ENCODE assay signal across 8 cellular contexts in the genomic region with DNA sequence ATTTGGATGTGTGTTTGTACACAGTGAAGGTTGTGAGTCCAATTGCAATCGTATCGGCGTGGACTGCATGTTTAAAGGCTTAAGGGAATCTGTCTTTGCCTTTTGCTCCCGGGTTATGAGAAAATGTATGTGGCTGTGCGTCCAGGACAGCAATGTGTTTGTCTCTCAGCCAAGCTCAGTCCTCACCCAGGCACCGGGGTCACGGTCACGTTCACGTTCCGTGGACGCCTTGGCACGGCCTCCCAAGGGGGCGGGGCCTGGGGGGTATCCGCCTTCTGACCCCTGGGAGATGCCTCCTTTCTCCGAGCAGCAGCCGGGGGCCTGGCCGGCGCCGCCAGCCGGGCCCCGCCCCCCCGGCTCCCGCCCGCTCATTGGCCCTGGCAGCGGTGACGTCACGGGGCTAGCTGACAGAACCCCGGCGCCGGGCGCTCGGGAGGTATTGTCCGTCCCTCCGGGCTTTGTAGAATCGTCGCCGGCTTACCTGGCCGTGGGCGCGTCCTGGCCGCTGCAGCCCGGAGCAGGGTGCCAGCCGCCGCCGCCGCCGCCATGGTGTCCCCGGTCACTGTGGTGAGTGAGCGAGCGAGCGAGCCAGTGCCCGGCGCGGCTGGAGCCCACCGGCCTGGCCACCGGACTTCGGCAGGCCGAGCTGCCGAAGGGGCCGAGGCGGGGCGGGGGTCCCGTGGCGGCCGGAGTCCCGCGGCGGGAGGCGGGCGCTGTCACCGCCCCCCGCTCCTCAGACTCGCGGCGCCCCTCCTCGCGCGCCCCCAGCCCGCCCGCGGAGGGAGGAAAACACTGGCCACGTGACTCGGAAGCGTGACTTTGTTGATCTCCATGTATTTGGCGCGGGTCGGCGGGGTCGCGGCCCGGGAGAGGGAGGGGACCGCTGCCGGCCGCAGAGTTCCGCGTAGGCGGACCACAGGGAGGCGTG. TPM values are rescaled to one million over a fixed set of nuclear protein-coding genes. Genes with fewer than 3 reads are reported as not detected.
A peak's percentile ranks its signal among the peaks of the same experiment; 100 is the strongest.
DNase-seq lines count a peak whose midpoint lies in the region; ATAC-seq and TF ChIP-seq lines count a peak whose summit lies in the region.

A gene with protein sequence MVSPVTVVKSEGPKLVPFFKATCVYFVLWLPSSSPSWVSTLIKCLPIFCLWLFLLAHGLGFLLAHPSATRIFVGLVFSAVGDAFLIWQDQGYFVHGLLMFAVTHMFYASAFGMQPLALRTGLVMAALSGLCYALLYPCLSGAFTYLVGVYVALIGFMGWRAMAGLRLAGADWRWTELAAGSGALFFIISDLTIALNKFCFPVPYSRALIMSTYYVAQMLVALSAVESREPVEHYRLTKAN (plus strand): TSS at position 439 of the 928 bp plus-strand sequence. CDS start 108 bp downstream, at position 547.

- H3K4me1 ChIP-seq in HUES48 (ENCODE audit: control insufficient read depth, insufficient read depth, low read length), result peaks cover 5% of the 10 kb centered on the region
- H3K4me1 ChIP-seq in OCI-LY3 (ENCODE audit: low read length), result peaks cover 16% of the 10 kb centered on the region
- H3K4me1 ChIP-seq in mononuclear cell (ENCODE audit: insufficient read depth, low read length), result peaks cover 36% of the 10 kb centered on the region

- no peaks in the 10 kb centered on the region for H4K20me1 ChIP-seq in OCI-LY3 (ENCODE audit: insufficient read depth, low read length)

- H3K27ac ChIP-seq in HUES48 (ENCODE audit: low read depth, low read length) (peak within 1 kb of the TSS; percentile 81), OCI-LY3 (ENCODE audit: low read length) (no peak within 1 kb of the TSS)

- H3K4me3 ChIP-seq in HUES48 (ENCODE audit: low read depth, low read length) (peak within 1 kb of the TSS; percentile 75), OCI-LY3 (ENCODE audit: low read length) (peak within 1 kb of the TSS; percentile 76), epithelial cell of esophagus (ENCODE audit: low read length) (peak within 1 kb of the TSS; percentile 41), mononuclear cell (ENCODE audit: low read length) (peak within 1 kb of the TSS; percentile 57)

- peak within 1 kb of the TSS; percentile 8; the same call in 1 of the 2 replicates for H2AFZ ChIP-seq in OCI-LY3 (ENCODE audit: low read depth, low read length)

- H3K27me3 ChIP-seq in HUES48 (ENCODE audit: control insufficient read depth, insufficient read depth, low read length) (peaks cover 3% of the 10 kb centered on the region), OCI-LY3 (ENCODE audit: low read depth, low read length) (peaks cover 31% of the 10 kb centered on the region), mononuclear cell (ENCODE audit: insufficient read depth, low read length) (no peaks in the 10 kb centered on the region)

- peak; percentile 87 for ATAC-seq in GM21423 (IDR thresholded peaks at IDR 0.05; ENCODE audit: unreplicated experiment)

- no peak for TF ChIP-seq CTCF in OCI-LY3 (IDR thresholded peaks at IDR 0.05; ENCODE audit: low read depth, low read length)
- no peak for TF ChIP-seq CTCF in epithelial cell of esophagus (IDR thresholded peaks at IDR 0.05; ENCODE audit: insufficient read depth, low read depth, low read length, missing control alignments)

- peak; percentile 96 for DNase-seq in COLO668 (lab: John Stamatoyannopoulos, UW; ENCODE audit: unreplicated experiment)
- DNase-seq in activated T-cell treated with anti-CD3 and anti-CD28 coated beads for 48 hours (ENCODE audit: low read depth), result peak; percentile 89
- DNase-seq in epithelial cell of esophagus (ENCODE audit: low read depth), result peak; percentile 81
- DNase-seq in stimulated activated CD8-positive, alpha-beta memory T cell treated with anti-CD3 and anti-CD28 coated beads, Interleukin-2, amount 100 ng/mL, for 1 hour (ENCODE audit: low read depth in 2 of 2), result peak; percentile 78 to 86

- H3K36me3 ChIP-seq in HUES48 (ENCODE audit: control insufficient read depth, insufficient read depth, low read length) (no peaks in the 10 kb centered on the region), OCI-LY3 (replicated peaks; ENCODE audit: low read depth, low read length) (no peaks in the 10 kb centered on the region)

- H3K9me3 ChIP-seq in HUES48 (ENCODE audit: control insufficient read depth, insufficient read depth, low read length), result no peaks in the 10 kb centered on the region
- H3K9me3 ChIP-seq in OCI-LY3 (ENCODE audit: insufficient read depth, low read length), result no peaks in the 10 kb centered on the region
- H3K9me3 ChIP-seq in mononuclear cell (ENCODE audit: low read depth, low read length), result no peaks in the 10 kb centered on the region

- H3K4me2 ChIP-seq in OCI-LY3 (ENCODE audit: low read length), result peak within 1 kb of the TSS; percentile 67

- no peaks in the 10 kb centered on the region for H3K79me2 ChIP-seq in OCI-LY3 (ENCODE audit: low read length)

- peak within 1 kb of the TSS; percentile 21; the same call in 1 of the 2 replicates for H3K9ac ChIP-seq in HUES48 (ENCODE audit: low read depth, low read length)
- H3K9ac ChIP-seq in OCI-LY3 (ENCODE audit: low read length), result peak within 1 kb of the TSS; percentile 28

RNA-seq across cellular contexts. Expression of the gene that starts here (rescaled TPM):
- total RNA-seq in mononuclear cell, result 4.2 TPM
